Comparison of ENCODE assay signal across 8 cellular contexts in the genomic region with DNA sequence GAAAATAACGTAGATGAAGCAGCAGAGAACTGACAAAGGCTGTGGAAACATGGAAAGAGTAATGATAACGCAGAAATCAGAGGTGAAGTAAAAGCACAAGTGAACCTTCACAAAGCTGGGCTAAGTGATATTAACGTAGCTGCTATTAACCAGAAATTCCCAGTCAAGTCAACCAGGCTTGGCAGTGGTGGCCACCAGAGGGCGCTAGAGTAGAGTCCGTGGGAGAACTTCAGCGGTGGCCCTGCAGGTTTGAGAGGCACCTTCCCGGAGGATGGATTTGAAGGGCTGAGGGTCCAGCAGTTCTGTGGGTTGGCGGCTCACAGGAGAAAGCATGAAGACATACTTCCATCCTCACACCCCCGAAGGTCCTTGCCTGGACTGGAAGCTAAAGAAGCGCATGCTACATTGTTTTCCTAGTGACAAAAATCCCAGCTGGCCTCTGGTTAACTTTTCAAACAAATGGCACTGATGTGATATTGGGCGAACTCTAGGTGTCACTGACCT.
DNase-seq lines count a peak whose midpoint lies in the region; ATAC-seq lines count a peak whose summit lies in the region.

No MANE protein-coding gene starts in this region.

- ATAC-seq in HG02610 (IDR thresholded peaks at IDR 0.05; ENCODE audit: unreplicated experiment) = peak; percentile 35
- peak; percentile 78 for ATAC-seq in activated CD4-positive, alpha-beta T cell treated with anti-CD3 and anti-CD28 coated beads for 36 hours
- no peak for ATAC-seq in GM21528 (IDR thresholded peaks at IDR 0.05; ENCODE audit: low FRiP score, unreplicated experiment)

- POLR2A ChIA-PET in CD8-positive, alpha-beta memory T cell (lab: Charles Lee) = interaction anchor here (0.5 to 2.0 kb wide), 3 partner anchors 249 to 253 kb away, joined by 4 to 8 read pairs (median 6); no protein-coding TSS in a partner anchor
- POLR2A ChIA-PET in activated CD4-positive, alpha-beta T cell treated with anti-CD3 and anti-CD28 coated beads for 36 hours (lab: Charles Lee) = interaction anchor here (1.0 kb wide), 1 partner anchor 254 kb away, joined by 5 read pairs; no protein-coding TSS in a partner anchor

- no peaks in the 10 kb centered on the region for H3K4me1 ChIP-seq in CD8-positive, alpha-beta memory T cell (ENCODE audit: insufficient read depth, low read length)

- no peaks in the 10 kb centered on the region for H3K9me3 Mint-ChIP-seq in CD8-positive, alpha-beta memory T cell
- H3K9me3 Mint-ChIP-seq in activated CD4-positive, alpha-beta T cell treated with anti-CD3 and anti-CD28 coated beads for 36 hours (ENCODE audit: low read depth) = no peaks in the 10 kb centered on the region

- no peaks in the 10 kb centered on the region for H3K36me3 ChIP-seq in CD8-positive, alpha-beta memory T cell (ENCODE audit: insufficient read depth, low read length)

- peaks cover 0 to 6% (median 1%) of the 10 kb centered on the region in 3 donors for H3K4me1 Mint-ChIP-seq in CD8-positive, alpha-beta memory T cell
- H3K4me1 Mint-ChIP-seq in activated CD4-positive, alpha-beta T cell treated with anti-CD3 and anti-CD28 coated beads for 36 hours = no peaks in the 10 kb centered on the region

- H3K27me3 Mint-ChIP-seq in CD8-positive, alpha-beta memory T cell = peaks cover 8 to 26% of the 10 kb centered on the region in 2 donors
- H3K27me3 Mint-ChIP-seq in activated CD4-positive, alpha-beta T cell treated with anti-CD3 and anti-CD28 coated beads for 36 hours = peaks cover 4% of the 10 kb centered on the region

- DNase-seq in CD8-positive, alpha-beta memory T cell = peak; percentile 66 to 88 (median 80)
- DNase-seq in NCI-H446 treated with DMSO at 0.1 percent for 48 hours (lab: John Stamatoyannopoulos, UW) (peak; percentile 61), cerebellum (ENCODE audit: low spot score) (peak; percentile 77)
- peak; percentile 94 for DNase-seq in activated CD4-positive, alpha-beta T cell treated with anti-CD3 and anti-CD28 coated beads for 36 hours
- peak; percentile 91 for DNase-seq in stimulated activated CD4-positive, alpha-beta T cell treated with anti-CD3 and anti-CD28 coated beads, Interleukin-15, amount 100 ng/mL, for 24 hours

- H3K4me3 Mint-ChIP-seq in CD8-positive, alpha-beta memory T cell = no peak overlapping the region
- no peak overlapping the region for H3K4me3 Mint-ChIP-seq in activated CD4-positive, alpha-beta T cell treated with anti-CD3 and anti-CD28 coated beads for 36 hours

- H3K4me3 ChIP-seq in CD8-positive, alpha-beta memory T cell (ENCODE audit: low read length) = no peak overlapping the region

- H3K9me3 ChIP-seq in CD8-positive, alpha-beta memory T cell (ENCODE audit: low read length) = no peaks in the 10 kb centered on the region

- intact Hi-C loops in activated CD4-positive, alpha-beta T cell treated with anti-CD3 and anti-CD28 coated beads for 36 hours (cut with DNase I, micrococcal nuclease) = loop anchor here (1.0 to 2.0 kb wide), 4 partner anchors 58 to 253 kb away; no protein-coding TSS in a partner anchor

- CTCF ChIA-PET in CD8-positive, alpha-beta memory T cell (lab: Charles Lee) = interaction anchor here (0.7 to 6.9 kb wide), 33 partner anchors 8 to 277 kb away, joined by 3 to 113 read pairs (median 4); partner anchors contain the start of genes GLUL and TEDDM1
- CTCF ChIA-PET in activated CD4-positive, alpha-beta T cell treated with anti-CD3 and anti-CD28 coated beads for 36 hours (lab: Charles Lee) = interaction anchor here (0.6 to 8.7 kb wide), 64 partner anchors 8 to 643 kb away, joined by 3 to 223 read pairs (median 4); partner anchors contain the start of genes GLUL and TEDDM1

- H3K27me3 ChIP-seq in CD8-positive, alpha-beta memory T cell (ENCODE audit: insufficient read depth, low read length, poor library complexity, severe bottlenecking) = no peaks in the 10 kb centered on the region
- H3K27me3 ChIP-seq in layer of hippocampus (ENCODE audit: control insufficient read depth, insufficient read depth, low read length) = no peaks in the 10 kb centered on the region

- no peak overlapping the region for H3K27ac ChIP-seq in CD8-positive, alpha-beta memory T cell (ENCODE audit: low read depth, low read length)
- H3K27ac ChIP-seq in layer of hippocampus (ENCODE audit: low read depth, low read length) = peak overlapping the region; percentile 92

- H3K36me3 Mint-ChIP-seq in CD8-positive, alpha-beta memory T cell = no peaks in the 10 kb centered on the region
- no peaks in the 10 kb centered on the region for H3K36me3 Mint-ChIP-seq in activated CD4-positive, alpha-beta T cell treated with anti-CD3 and anti-CD28 coated beads for 36 hours (ENCODE audit: low read depth)

- no peak overlapping the region for H3K27ac Mint-ChIP-seq in CD8-positive, alpha-beta memory T cell
- H3K27ac Mint-ChIP-seq in activated CD4-positive, alpha-beta T cell treated with anti-CD3 and anti-CD28 coated beads for 36 hours = no peak overlapping the region
